ENCODE assay signal across 8 cellular contexts in the genomic region with DNA sequence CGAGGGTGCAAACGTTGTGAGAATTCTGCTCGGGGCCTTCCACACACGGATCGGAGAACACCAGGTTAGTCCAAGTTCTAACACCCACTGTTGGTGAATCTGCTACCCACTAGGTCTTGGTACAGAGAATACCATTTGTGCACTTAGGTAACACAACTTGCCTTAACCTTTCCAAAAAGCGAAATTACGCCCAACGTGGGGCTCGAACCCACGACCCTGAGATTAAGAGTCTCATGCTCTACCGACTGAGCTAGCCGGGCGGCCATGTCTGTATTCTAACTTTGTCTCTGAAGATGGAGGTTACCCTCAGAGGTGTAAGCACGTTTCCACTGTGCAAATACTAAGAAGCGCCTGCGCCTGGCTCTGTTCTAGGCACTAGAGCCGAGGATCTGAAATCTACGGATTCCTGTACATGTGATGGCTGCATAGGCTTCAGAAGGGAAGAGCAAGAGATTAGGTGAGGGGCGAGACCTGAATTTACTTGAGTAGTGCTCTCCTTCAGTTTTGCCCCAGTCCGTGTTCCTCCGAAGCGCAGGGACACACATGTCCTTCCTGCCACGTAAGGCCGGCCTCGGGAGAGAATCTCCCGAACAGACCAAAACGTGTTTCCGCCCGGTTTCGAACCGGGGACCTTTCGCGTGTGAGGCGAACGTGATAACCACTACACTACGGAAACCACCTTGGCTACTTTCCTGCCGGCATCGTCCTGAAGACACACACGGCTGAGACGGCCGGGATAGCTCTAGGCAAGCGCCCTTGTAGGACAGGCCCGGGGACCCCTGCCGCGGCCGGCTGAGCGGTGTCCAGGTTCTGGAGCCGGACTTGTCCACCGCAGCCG. TPM values are rescaled to one million over a fixed set of nuclear protein-coding genes. Genes with fewer than 3 reads are reported as not detected.
A peak's percentile ranks its signal among the peaks of the same experiment; 100 is the strongest.
DNase-seq lines count a peak whose midpoint lies in the region; ATAC-seq, FAIRE-seq and TF ChIP-seq lines count a peak whose summit lies in the region.

No MANE protein-coding gene starts in this region.

- POLR2A ChIA-PET in MCF 10A (lab: Yijun Ruan, JAX) = interaction anchor here (0.6 to 11.0 kb wide), 23 partner anchors 7 to 421 kb away, joined by 3 to 374 read pairs (median 5); a partner anchor contains a TSS

- peak; percentile 34 for FAIRE-seq in keratinocyte (lab: Jason Lieb, UNC)

- no peaks in the 10 kb centered on the region for H4K20me1 ChIP-seq in keratinocyte (ENCODE audit: control insufficient read depth, extremely low read depth, insufficient read depth, low read length)

- dilution Hi-C loops in keratinocyte (cut with MboI; ENCODE audit: extremely low pct_ligation_motif_present, low sequenced_read_pairs) = no loop called here

- TF ChIP-seq CTCF in MCF 10A (IDR thresholded peaks at IDR 0.05; ENCODE audit: unreplicated experiment) (no peak), keratinocyte (optimal IDR thresholded peaks at IDR 0.05 in 1 of 3, IDR thresholded peaks at IDR 0.05 in 1 of 3, conservative IDR thresholded peaks at IDR 0.05 in 1 of 3; ENCODE audit: extremely low read depth in 1 of 3, insufficient read depth in 2 of 3, low read length in 3 of 3) (no peak)

- H3K27ac Mint-ChIP-seq in MCF 10A (ENCODE audit: low read depth, unreplicated experiment) = peak overlapping the region; percentile 91

- H3K27ac ChIP-seq in keratinocyte (ENCODE audit: control insufficient read depth, insufficient read depth, low read length) = peak overlapping the region; percentile 88

- peaks cover 4% of the 10 kb centered on the region for H3K9me1 ChIP-seq in keratinocyte (ENCODE audit: control insufficient read depth, extremely low read depth, insufficient read depth, low read length)

- H2AFZ ChIP-seq in keratinocyte (ENCODE audit: control insufficient read depth, low read length) = peak overlapping the region; percentile 87

- peak overlapping the region; percentile 85 to 88 (median 87) for H3K4me3 ChIP-seq in keratinocyte (ENCODE audit: control insufficient read depth in 2 of 3, extremely low read depth in 1 of 3, insufficient read depth in 2 of 3, low read depth in 1 of 3, low read length in 3 of 3)

- H3K9me3 ChIP-seq in keratinocyte (ENCODE audit: control insufficient read depth, low read depth, low read length) = no peaks in the 10 kb centered on the region

- peak overlapping the region; percentile 94 for H3K4me2 ChIP-seq in keratinocyte (ENCODE audit: control insufficient read depth, extremely low read depth, insufficient read depth, low read depth, low read length)

- peaks cover 44% of the 10 kb centered on the region for H3K36me3 Mint-ChIP-seq in MCF 10A (ENCODE audit: insufficient read depth, unreplicated experiment)

- H3K9me3 Mint-ChIP-seq in MCF 10A (ENCODE audit: unreplicated experiment) = no peaks in the 10 kb centered on the region

- peak overlapping the region; percentile 87 for H3K9ac ChIP-seq in keratinocyte (ENCODE audit: control insufficient read depth, extremely low read depth, insufficient read depth, low read length)

- CTCF ChIA-PET in MCF 10A (lab: Yijun Ruan, JAX) = interaction anchor here (0.5 to 1.6 kb wide), 3 partner anchors 15 to 29 kb away, joined by 3 to 5 read pairs (median 4); no protein-coding TSS in a partner anchor

- peaks cover 32% of the 10 kb centered on the region for H3K4me1 Mint-ChIP-seq in MCF 10A (ENCODE audit: insufficient read depth, unreplicated experiment)

- H3K4me1 ChIP-seq in keratinocyte (ENCODE audit: control insufficient read depth, extremely low read depth, insufficient read depth, low read length) = peaks cover 24% of the 10 kb centered on the region

- H3K36me3 ChIP-seq in keratinocyte (ENCODE audit: control insufficient read depth in 2 of 2, extremely low read depth in 1 of 2, insufficient read depth in 2 of 2, low read length in 2 of 2) = peaks cover 10 to 13% of the 10 kb centered on the region in 2 experiments

- DNase-seq in SW480 (ENCODE audit: low spot score) (peak; percentile 97), MCF 10A (ENCODE audit: unreplicated experiment) (peak; percentile 98), keratinocyte (ENCODE audit: low read depth, low spot score) (peak; percentile 94), NCI-H774 (lab: John Stamatoyannopoulos, UW) (no peak)
- peak; percentile 87 to 91 for DNase-seq in stimulated activated CD4-positive, alpha-beta T cell treated with anti-CD3 and anti-CD28 coated beads, Interleukin-15, amount 100 ng/mL, for 48 hours (ENCODE audit: low read depth in 2 of 2)

- peak overlapping the region; percentile 91 for H3K4me3 Mint-ChIP-seq in MCF 10A (ENCODE audit: unreplicated experiment)

- peaks cover 24% of the 10 kb centered on the region for H3K79me2 ChIP-seq in keratinocyte (ENCODE audit: control insufficient read depth, insufficient read depth, low read length)

- BruUV-seq in MCF 10A (replicated peaks; lab: Mats Ljungman, UMichigan) = TSS peak; percentile 70

- H3K27me3 ChIP-seq in keratinocyte (ENCODE audit: control insufficient read depth, extremely low read depth, insufficient read depth, low read length) = no peaks in the 10 kb centered on the region

- intact Hi-C loops in MCF 10A (cut with micrococcal nuclease) = loop anchor here (1.0 to 2.0 kb wide), 5 partner anchors 15 to 63 kb away; a partner anchor contains a TSS

- TF ChIP-seq POLR2A in GM18505 (IDR thresholded peaks at IDR 0.05; ENCODE audit: borderline replicate concordance, extremely low read depth, insufficient read depth, insufficient read length) = peak; percentile 47

- ATAC-seq in GM18505 (IDR thresholded peaks at IDR 0.05; ENCODE audit: unreplicated experiment) (peak; percentile 21), HG02981 (IDR thresholded peaks at IDR 0.05; ENCODE audit: unreplicated experiment) (peak; percentile 30), HG03025 (IDR thresholded peaks at IDR 0.05; ENCODE audit: low FRiP score, unreplicated experiment) (no peak)

- no peaks in the 10 kb centered on the region for H3K27me3 Mint-ChIP-seq in MCF 10A (ENCODE audit: insufficient read depth, unreplicated experiment)

RNA-seq across cellular contexts. Expression of a gene that starts 1.1 kb away (rescaled TPM):
- 42.8 and 49.4 TPM in 2 replicates for total RNA-seq in MCF 10A (2022)
- polyA plus RNA-seq in keratinocyte = 11.8 to 14.1 TPM (median 13.4 TPM) in 3 replicates
- 6.8 TPM for polyA plus RNA-seq in keratinocyte (2011; ENCODE audit: low read depth)
- 9.2 and 12.8 TPM in 2 replicates for polyA plus RNA-seq in keratinocyte (2011; cell fraction: cytosol; rRNA removed)
- 40.3 and 44.3 TPM in 2 replicates for polyA plus RNA-seq in keratinocyte (2011; cell fraction: nucleus; rRNA removed)
- polyA plus RNA-seq in keratinocyte (2012; ENCODE audit: low replicate concordance) = 12.2 and 19.8 TPM in 2 replicates
- 5.2 to 10.3 TPM (median 5.3 TPM) in 3 replicates for polyA minus RNA-seq in keratinocyte
- polyA minus RNA-seq in keratinocyte (2011; cell fraction: cytosol; rRNA and poly(A)+ RNA removed) = 12.5 TPM
- polyA minus RNA-seq in keratinocyte (2011; cell fraction: nucleus; rRNA and poly(A)+ RNA removed) = 11.0 and 11.1 TPM in 2 replicates

RNA-seq across cellular contexts. Expression of a gene that starts 17.0 kb away (rescaled TPM):
- 26.3 and 27.0 TPM in 2 replicates for total RNA-seq in MCF 10A (2022)
- 21.7 to 27.6 TPM (median 22.4 TPM) in 3 replicates for polyA plus RNA-seq in keratinocyte
- 8.8 TPM for polyA plus RNA-seq in keratinocyte (2011; ENCODE audit: low read depth)
- 20.1 and 22.0 TPM in 2 replicates for polyA plus RNA-seq in keratinocyte (2011; cell fraction: cytosol; rRNA removed)
- polyA plus RNA-seq in keratinocyte (2011; cell fraction: nucleus; rRNA removed) = 28.5 and 29.7 TPM in 2 replicates
- 16.7 and 25.6 TPM in 2 replicates for polyA plus RNA-seq in keratinocyte (2012; ENCODE audit: low replicate concordance)
- 7.2 to 10.6 TPM (median 8.1 TPM) in 3 replicates for polyA minus RNA-seq in keratinocyte
- 15.7 TPM for polyA minus RNA-seq in keratinocyte (2011; cell fraction: cytosol; rRNA and poly(A)+ RNA removed)
- 7.7 and 9.9 TPM in 2 replicates for polyA minus RNA-seq in keratinocyte (2011; cell fraction: nucleus; rRNA and poly(A)+ RNA removed)

RNA-seq across cellular contexts. Expression of a gene that starts 21.7 kb away (rescaled TPM):
- total RNA-seq in MCF 10A (2022) = 2,995 and 4,050 TPM in 2 replicates
- polyA plus RNA-seq in keratinocyte = 3,291 to 4,197 TPM (median 3,883 TPM) in 3 replicates
- polyA plus RNA-seq in keratinocyte (2011; ENCODE audit: low read depth) = 6,866 TPM
- polyA plus RNA-seq in keratinocyte (2011; cell fraction: cytosol; rRNA removed) = 3,208 and 4,094 TPM in 2 replicates
- 1,292 and 1,405 TPM in 2 replicates for polyA plus RNA-seq in keratinocyte (2011; cell fraction: nucleus; rRNA removed)
- polyA plus RNA-seq in keratinocyte (2012; ENCODE audit: low replicate concordance) = 2,997 and 3,266 TPM in 2 replicates
- 6,396 to 10,268 TPM (median 9,173 TPM) in 3 replicates for polyA minus RNA-seq in keratinocyte
- 5,229 TPM for polyA minus RNA-seq in keratinocyte (2011; cell fraction: cytosol; rRNA and poly(A)+ RNA removed)
- 1,104 and 1,134 TPM in 2 replicates for polyA minus RNA-seq in keratinocyte (2011; cell fraction: nucleus; rRNA and poly(A)+ RNA removed)

RNA-seq across cellular contexts. Expression of a gene that starts 38.9 kb away (rescaled TPM):
- total RNA-seq in MCF 10A (2022) = 12.5 and 16.1 TPM in 2 replicates
- 4.3 to 7.7 TPM (median 7.5 TPM) in 3 replicates for polyA plus RNA-seq in keratinocyte
- polyA plus RNA-seq in keratinocyte (2011; ENCODE audit: low read depth) = 3.3 TPM
- polyA plus RNA-seq in keratinocyte (2011; cell fraction: cytosol; rRNA removed) = 2.4 and 3.4 TPM in 2 replicates
- polyA plus RNA-seq in keratinocyte (2011; cell fraction: nucleus; rRNA removed) = 20.3 and 23.5 TPM in 2 replicates
- 4.2 and 5.7 TPM in 2 replicates for polyA plus RNA-seq in keratinocyte (2012; ENCODE audit: low replicate concordance)
- 1.9 to 12.9 TPM (median 3.9 TPM) in 3 replicates for polyA minus RNA-seq in keratinocyte
- polyA minus RNA-seq in keratinocyte (2011; cell fraction: cytosol; rRNA and poly(A)+ RNA removed) = 5.4 TPM
- polyA minus RNA-seq in keratinocyte (2011; cell fraction: nucleus; rRNA and poly(A)+ RNA removed) = 3.5 and 7.0 TPM in 2 replicates
